ENCODE assay signal across 22 cellular contexts in the genomic region with DNA sequence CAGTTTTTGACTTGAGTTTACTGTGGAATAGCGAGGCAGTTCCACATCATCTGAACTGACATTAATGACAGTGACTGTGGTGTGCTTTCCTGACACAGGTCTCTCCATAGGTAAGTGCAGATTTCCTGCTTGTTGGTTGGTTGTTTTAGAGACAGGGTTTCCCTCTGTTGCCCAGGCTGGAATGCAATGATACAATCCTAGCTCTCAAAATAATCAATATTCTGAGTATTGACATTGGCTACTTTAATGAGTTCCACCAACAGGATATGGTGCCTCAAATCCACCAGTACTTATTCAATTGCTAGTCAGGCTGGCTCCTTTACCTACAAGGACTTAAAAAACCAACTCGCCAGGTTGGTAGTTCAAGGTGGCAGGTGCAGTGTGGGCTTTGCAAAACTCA.
DNase-seq lines count a peak whose midpoint lies in the region; ATAC-seq and TF ChIP-seq lines count a peak whose summit lies in the region.
"Had no signal": no experiment of that assay in that cellular context is flagged by ENCODE, and none has a peak within 500 bp of the region (broad histone marks: within the 10 kb centered on the region; RNA-seq: fewer than 3 reads in every experiment).

No MANE protein-coding gene starts in this region.

- H3K4me3 Mint-ChIP-seq in CD4-positive, alpha-beta T cell: no peak overlapping the region
- H3K4me3 Mint-ChIP-seq: activated CD4-positive, alpha-beta T cell treated with anti-CD3 and anti-CD28 coated beads for 36 hours; activated CD8-positive, alpha-beta T cell treated with anti-CD3 and anti-CD28 coated beads, Interleukin-2, amount 10 ng/mL, durations not matched to agents 7 days and 5 days; activated naive CD4-positive, alpha-beta T cell treated with anti-CD3 and anti-CD28 coated beads for 36 hours; central memory CD8-positive, alpha-beta T cell; stimulated activated naive CD8-positive, alpha-beta T cell treated with anti-CD3 and anti-CD28 coated beads, Interleukin-15, amount 100 ng/mL, for 72 hours; T-helper 2 cell treated with Interferon-gamma antibody and Interleukin-4, amounts not matched to agents 5 μg/mL and 100 μg/mL, for 36 hours had no signal

- DNase-seq in CD4-positive, alpha-beta T cell: no peak
- DNase-seq in RWPE2 (ENCODE audit: low spot score) (no peak), left lobe of liver (ENCODE audit: low spot score) (no peak), thyroid gland (no peak), NCI-H69 (lab: John Stamatoyannopoulos, UW) (no peak)
- DNase-seq: activated CD4-positive, alpha-beta T cell treated with anti-CD3 and anti-CD28 coated beads for 36 hours; activated CD8-positive, alpha-beta T cell treated with anti-CD3 and anti-CD28 coated beads, Interleukin-2, amount 10 ng/mL, durations not matched to agents 7 days and 5 days; activated naive CD4-positive, alpha-beta T cell treated with anti-CD3 and anti-CD28 coated beads for 36 hours; Caco-2; islet precursor cell; NCI-H146; NCI-H446; NK-92 treated with Interleukin-12 subunit alpha and Interleukin-12 subunit beta, amount 100 ng/mL, for 24 hours; right cardiac atrium; stimulated activated CD8-positive, alpha-beta memory T cell treated with anti-CD3 and anti-CD28 coated beads, Interleukin-4, amount 100 ng/mL, for 48 hours; stimulated activated naive CD8-positive, alpha-beta T cell treated with anti-CD3 and anti-CD28 coated beads, Interleukin-15, amount 100 ng/mL, for 72 hours; uterus had no signal

- no peaks in the 10 kb centered on the region for H3K27me3 ChIP-seq in CD4-positive, alpha-beta T cell (ENCODE audit: control insufficient read depth, insufficient read depth, low read length)
- H3K27me3 ChIP-seq in HUES64 (ENCODE audit: insufficient read depth, low read length) (no peaks in the 10 kb centered on the region), RWPE2 (ENCODE audit: insufficient read depth, poor library complexity, severe bottlenecking) (no peaks in the 10 kb centered on the region), thyroid gland (no peaks in the 10 kb centered on the region)
- H3K27me3 ChIP-seq: uterus had no signal

- peak overlapping the region; percentile 49 for H3K27ac Mint-ChIP-seq in CD4-positive, alpha-beta T cell
- H3K27ac Mint-ChIP-seq: activated CD4-positive, alpha-beta T cell treated with anti-CD3 and anti-CD28 coated beads for 36 hours; activated CD8-positive, alpha-beta T cell treated with anti-CD3 and anti-CD28 coated beads, Interleukin-2, amount 10 ng/mL, durations not matched to agents 7 days and 5 days; activated naive CD4-positive, alpha-beta T cell treated with anti-CD3 and anti-CD28 coated beads for 36 hours; stimulated activated naive CD8-positive, alpha-beta T cell treated with anti-CD3 and anti-CD28 coated beads, Interleukin-15, amount 100 ng/mL, for 72 hours; T-helper 2 cell treated with Interferon-gamma antibody and Interleukin-4, amounts not matched to agents 5 μg/mL and 100 μg/mL, for 36 hours had no signal

- H3K9me3 Mint-ChIP-seq in CD4-positive, alpha-beta T cell: no peaks in the 10 kb centered on the region
- H3K9me3 Mint-ChIP-seq: activated naive CD4-positive, alpha-beta T cell treated with anti-CD3 and anti-CD28 coated beads for 36 hours; central memory CD8-positive, alpha-beta T cell; stimulated activated naive CD8-positive, alpha-beta T cell treated with anti-CD3 and anti-CD28 coated beads, Interleukin-15, amount 100 ng/mL, for 72 hours; T-helper 2 cell treated with Interferon-gamma antibody and Interleukin-4, amounts not matched to agents 5 μg/mL and 100 μg/mL, for 36 hours had no signal

- intact Hi-C loops in CD4-positive, alpha-beta T cell (cut with DNase I, micrococcal nuclease): no loop called here
- intact Hi-C loops in thyroid gland (cut with DNase I): no loop called here

- H3K9me3 ChIP-seq in CD4-positive, alpha-beta T cell (ENCODE audit: control insufficient read depth, low read length): no peaks in the 10 kb centered on the region
- H3K9me3 ChIP-seq in HUES64 (ENCODE audit: insufficient read depth, low read depth, low read length): no peaks in the 10 kb centered on the region
- H3K9me3 ChIP-seq in RWPE2 (ENCODE audit: severe bottlenecking): no peaks in the 10 kb centered on the region
- no peaks in the 10 kb centered on the region for H3K9me3 ChIP-seq in thyroid gland
- H3K9me3 ChIP-seq: Caco-2, uterus had no signal

- H3K27ac ChIP-seq in CD4-positive, alpha-beta T cell (ENCODE audit: low read depth, low read length): no peak overlapping the region
- H3K27ac ChIP-seq in HUES64 (ENCODE audit: low read depth, low read length) (peak overlapping the region; percentile 9; the same call in 1 of the 2 replicates), RWPE2 (ENCODE audit: poor library complexity, severe bottlenecking) (peak overlapping the region; percentile 60), thyroid gland (no peak overlapping the region)
- H3K27ac ChIP-seq: uterus had no signal

- TF ChIP-seq CTCF in CD4-positive, alpha-beta T cell (IDR thresholded peaks at IDR 0.05): no peak
- TF ChIP-seq CTCF in RWPE2 (IDR thresholded peaks at IDR 0.05; ENCODE audit: poor library complexity, severe bottlenecking) (no peak), thyroid gland (IDR thresholded peaks at IDR 0.05) (no peak)

- POLR2A ChIA-PET in CD4-positive, alpha-beta T cell (lab: Charles Lee): no interaction called here

- CTCF ChIA-PET in CD4-positive, alpha-beta T cell (lab: Charles Lee): no interaction called here

- no peaks in the 10 kb centered on the region for H3K27me3 Mint-ChIP-seq in CD4-positive, alpha-beta T cell
- H3K27me3 Mint-ChIP-seq: activated CD4-positive, alpha-beta T cell treated with anti-CD3 and anti-CD28 coated beads for 36 hours; central memory CD8-positive, alpha-beta T cell; stimulated activated naive CD8-positive, alpha-beta T cell treated with anti-CD3 and anti-CD28 coated beads, Interleukin-15, amount 100 ng/mL, for 72 hours had no signal

- H3K4me3 ChIP-seq in HUES64 (ENCODE audit: low read length) (no peak overlapping the region), RWPE2 (ENCODE audit: severe bottlenecking) (no peak overlapping the region), thyroid gland (replicated peaks in 1 of 3) (no peak overlapping the region)
- H3K4me3 ChIP-seq: uterus had no signal

- H3K9ac ChIP-seq in HUES64 (ENCODE audit: low read depth, low read length): no peak overlapping the region

- WGBS in HUES64: 96% methylated on average over 2 of the region's 2 CpGs
- 95% methylated on average over 2 of the region's 2 CpGs for WGBS in thyroid gland, 2 donors

- peaks cover 40% of the 10 kb centered on the region for H3K4me1 Mint-ChIP-seq in CD4-positive, alpha-beta T cell (ENCODE audit: low read depth)

- peaks cover 34% of the 10 kb centered on the region for H3K36me3 Mint-ChIP-seq in CD4-positive, alpha-beta T cell (ENCODE audit: low read depth)

- no peak for ATAC-seq in CD4-positive, alpha-beta T cell (ENCODE audit: poor library complexity)
- ATAC-seq in RWPE2 (ENCODE audit: low read depth) (no peak), left lobe of liver (peak; percentile 89), GM21360 (IDR thresholded peaks at IDR 0.05; ENCODE audit: unreplicated experiment) (no peak)
- ATAC-seq: activated CD4-positive, alpha-beta T cell treated with anti-CD3 and anti-CD28 coated beads for 36 hours; activated CD8-positive, alpha-beta T cell treated with anti-CD3 and anti-CD28 coated beads, Interleukin-2, amount 10 ng/mL, durations not matched to agents 7 days and 5 days; Panc1; right cardiac atrium; stimulated activated naive CD8-positive, alpha-beta T cell treated with anti-CD3 and anti-CD28 coated beads, Interleukin-15, amount 100 ng/mL, for 72 hours had no signal

- no peak for TF ChIP-seq POLR2A in thyroid gland (IDR thresholded peaks at IDR 0.05)

- H3K36me3 ChIP-seq in HUES64 (ENCODE audit: insufficient read depth, low read length) (peaks cover 5% of the 10 kb centered on the region; the same call in 1 of the 2 replicates), RWPE2 (ENCODE audit: low read depth) (peaks cover 25% of the 10 kb centered on the region), thyroid gland (no peaks in the 10 kb centered on the region)
- H3K36me3 ChIP-seq: uterus had no signal

- H3K4me1 ChIP-seq in HUES64 (ENCODE audit: insufficient read depth, low read length) (peaks cover 42% of the 10 kb centered on the region), RWPE2 (ENCODE audit: insufficient read depth, poor library complexity, severe bottlenecking) (peaks cover 20% of the 10 kb centered on the region), thyroid gland (peaks cover 14 to 15% of the 10 kb centered on the region in 2 donors)
- H3K4me1 ChIP-seq: Caco-2, uterus had no signal

Comparison
In these comparisons a context has a peak if more than half of its experiments do, and no peak if none do; other contexts are left out.
1. H3K27ac ChIP-seq: peak in HUES64 (single experiment) and RWPE2 (single experiment); none in CD4-positive, alpha-beta T cell (single experiment) and thyroid gland (0 of 3).